In the genomic region with DNA sequence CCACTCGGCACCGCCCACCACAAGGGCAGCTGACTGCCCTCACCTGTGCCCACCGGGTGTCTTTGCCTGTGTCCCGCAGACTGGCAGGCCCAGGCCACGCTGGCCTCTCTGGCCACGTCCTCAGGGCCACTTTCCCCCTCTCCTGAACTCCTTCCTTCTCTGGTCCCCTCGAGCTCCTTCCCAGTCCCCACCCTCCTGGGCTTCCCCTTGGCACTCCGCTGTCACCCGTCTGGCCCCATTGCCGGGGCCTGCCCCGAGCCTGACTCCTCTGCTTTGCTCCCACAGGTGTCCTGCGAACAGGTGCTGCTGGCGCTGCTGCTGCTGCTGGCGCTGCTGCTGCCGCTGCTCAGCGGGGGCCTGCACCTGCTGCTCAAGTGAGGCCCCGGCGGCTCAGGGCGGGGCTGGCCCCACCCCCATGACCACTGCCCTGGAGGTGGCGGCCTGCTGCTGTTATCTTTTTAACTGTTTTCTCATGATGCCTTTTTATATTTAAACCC, we compare ENCODE assay signal across 8 cellular contexts.
DNase-seq lines count a peak whose midpoint lies in the region; ATAC-seq and TF ChIP-seq lines count a peak whose summit lies in the region.
"Had no signal": no experiment of that assay in that cellular context is flagged by ENCODE, and none has a peak within 500 bp of the region (broad histone marks: within the 10 kb centered on the region; RNA-seq: fewer than 3 reads in every experiment).

No MANE protein-coding gene starts in this region.

- ATAC-seq in GM19463 (IDR thresholded peaks at IDR 0.05; ENCODE audit: unreplicated experiment) (no peak), GM18520 (IDR thresholded peaks at IDR 0.05; ENCODE audit: unreplicated experiment) (no peak)

- no peak for TF ChIP-seq POLR2A in erythroblast (IDR thresholded peaks at IDR 0.05; ENCODE audit: low read length)

- DNase-seq in DMS79 (lab: John Stamatoyannopoulos, UW) (peak; percentile 17), NCI-H2107 (lab: John Stamatoyannopoulos, UW) (peak; percentile 76), erythroblast (lab: John Stamatoyannopoulos, UW) (peak; percentile 32 to 48)
- DNase-seq in activated effector memory CD4-positive, alpha-beta T cell treated with anti-CD3 and anti-CD28 coated beads, Interleukin-2, amount 50 U/mL, for 16 hours = no peak
- DNase-seq: activated CD4-positive, alpha-beta T cell treated with anti-CD3 and anti-CD28 coated beads, Interleukin-2, amount 10 ng/mL, durations not matched to agents 24 days and 14 days; NCI-H524 treated with DMSO at 0.1 percent for 48 hours had no signal
